In the genomic region with DNA sequence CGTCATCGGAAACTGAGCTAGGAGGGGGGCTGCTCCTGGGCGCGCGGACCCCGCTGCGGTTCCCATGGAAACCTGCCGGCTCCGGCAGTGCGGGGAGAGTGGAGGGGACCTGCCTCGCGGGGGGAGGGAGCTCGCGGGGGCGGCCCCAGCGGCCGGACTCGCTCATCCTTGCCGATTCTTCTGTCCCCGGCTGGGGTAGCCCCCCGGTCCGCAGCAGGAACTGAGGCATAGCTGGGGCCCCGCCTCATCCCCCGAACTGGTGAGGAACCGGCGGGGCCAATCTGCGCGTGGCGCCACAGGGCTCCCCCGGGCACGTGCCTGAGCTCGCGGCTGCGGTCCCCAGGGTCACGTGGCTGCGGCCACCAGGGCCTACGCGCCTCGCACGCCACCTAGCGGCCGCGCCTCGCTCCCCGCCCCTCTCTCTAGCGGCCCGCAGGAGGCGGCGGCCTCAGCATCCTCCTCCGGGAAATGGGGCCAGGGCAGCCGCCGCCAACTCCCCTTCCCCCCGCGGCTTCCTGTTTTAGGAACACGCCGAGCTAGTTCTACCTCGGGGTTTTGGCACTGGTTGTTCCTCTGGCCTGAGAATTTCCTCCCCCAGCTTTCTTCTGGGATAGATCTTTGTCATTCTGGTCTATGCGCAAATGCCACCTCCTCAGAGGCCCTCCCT, we compare ENCODE assay signal across 1 cellular context.
TF ChIP-seq lines count a peak whose summit lies in the region.

No MANE protein-coding gene starts in this region.

TF ChIP-seq in HepG2, 621 proteins besides CTCF, POLR2A, EP300 and RAD21 (continued from another document and continues in another):
- TF ChIP-seq ZHX1 (CRISPR knock-in tag; IDR thresholded peaks at IDR 0.05; ENCODE audit: low read depth) = peak; percentile 81; the same call in 1 of the 2 replicates
- TF ChIP-seq, protein P1, sequence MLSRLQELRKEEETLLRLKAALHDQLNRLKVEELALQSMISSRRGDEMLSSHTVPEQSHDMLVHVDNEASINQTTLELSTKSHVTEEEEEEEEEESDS (CRISPR knock-in tag; IDR thresholded peaks at IDR 0.05; ENCODE audit: borderline replicate concordance) = peak; percentile 63; the same call in 1 of the 2 replicates
- TF ChIP-seq ZNF776 (CRISPR knock-in tag; IDR thresholded peaks at IDR 0.05) = 0 out of 2 replicates have a peak, but pooled peaks have one; percentile 37
- peak; percentile 79 for TF ChIP-seq HOXA5 (CRISPR knock-in tag; IDR thresholded peaks at IDR 0.05)
- TF ChIP-seq IRF2 (CRISPR knock-in tag; IDR thresholded peaks at IDR 0.05) = peak; percentile 67; the same call in 1 of the 2 replicates
- no peak for TF ChIP-seq CCAR2 (optimal IDR thresholded peaks at IDR 0.05; ENCODE audit: low read depth, low read length)
- TF ChIP-seq TCF7 (IDR thresholded peaks at IDR 0.05; ENCODE audit: low read depth) = no peak
- TF ChIP-seq ZNF138 (CRISPR knock-in tag; IDR thresholded peaks at IDR 0.05; ENCODE audit: low read depth) = no peak
- no peak for TF ChIP-seq GRHL1 (CRISPR knock-in tag; conservative IDR thresholded peaks at IDR 0.05)
- TF ChIP-seq ZSCAN20 (CRISPR knock-in tag; IDR thresholded peaks at IDR 0.05; ENCODE audit: borderline replicate concordance) = peak; percentile 91; the same call in 1 of the 2 replicates
- TF ChIP-seq SCMH1 (CRISPR knock-in tag; IDR thresholded peaks at IDR 0.05; ENCODE audit: borderline replicate concordance) = no peak
- TF ChIP-seq GABPA (IDR thresholded peaks at IDR 0.05; ENCODE audit: low read depth, low read length) = no peak
- no peak for TF ChIP-seq GABPA (CRISPR knock-in tag; IDR thresholded peaks at IDR 0.05; ENCODE audit: low read depth)
- peak; percentile 86; the same call in 1 of the 2 replicates for TF ChIP-seq ZNF274 (CRISPR knock-in tag; IDR thresholded peaks at IDR 0.05)
- TF ChIP-seq, protein P2, sequence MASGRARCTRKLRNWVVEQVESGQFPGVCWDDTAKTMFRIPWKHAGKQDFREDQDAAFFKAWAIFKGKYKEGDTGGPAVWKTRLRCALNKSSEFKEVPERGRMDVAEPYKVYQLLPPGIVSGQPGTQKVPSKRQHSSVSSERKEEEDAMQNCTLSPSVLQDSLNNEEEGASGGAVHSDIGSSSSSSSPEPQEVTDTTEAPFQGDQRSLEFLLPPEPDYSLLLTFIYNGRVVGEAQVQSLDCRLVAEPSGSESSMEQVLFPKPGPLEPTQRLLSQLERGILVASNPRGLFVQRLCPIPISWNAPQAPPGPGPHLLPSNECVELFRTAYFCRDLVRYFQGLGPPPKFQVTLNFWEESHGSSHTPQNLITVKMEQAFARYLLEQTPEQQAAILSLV (CRISPR knock-in tag; IDR thresholded peaks at IDR 0.05; ENCODE audit: borderline replicate concordance) = peak; percentile 85; the same call in 1 of the 2 replicates
- no peak for TF ChIP-seq SIX1 (CRISPR knock-in tag; IDR thresholded peaks at IDR 0.05; ENCODE audit: borderline replicate concordance)
- no peak for TF ChIP-seq SIN3B (IDR thresholded peaks at IDR 0.05; ENCODE audit: low read length)
- TF ChIP-seq SOX5 (CRISPR knock-in tag; IDR thresholded peaks at IDR 0.05; ENCODE audit: borderline replicate concordance) = peak; percentile 54; the same call in 1 of the 2 replicates
- TF ChIP-seq ZBTB26 (CRISPR knock-in tag; IDR thresholded peaks at IDR 0.05; ENCODE audit: borderline replicate concordance) = 0 out of 2 replicates have a peak, but pooled peaks have one; percentile 64
- TF ChIP-seq SPEN (CRISPR knock-in tag; IDR thresholded peaks at IDR 0.05; ENCODE audit: low read depth) = peak; percentile 82
- peak; percentile 94 for TF ChIP-seq IRX3 (CRISPR knock-in tag; IDR thresholded peaks at IDR 0.05; ENCODE audit: borderline replicate concordance, low read depth)
- no peak for TF ChIP-seq KMT2B (CRISPR knock-in tag; IDR thresholded peaks at IDR 0.05)
- peak; percentile 97 for TF ChIP-seq KDM2A (CRISPR knock-in tag; IDR thresholded peaks at IDR 0.05; ENCODE audit: borderline replicate concordance, low read depth)
- 0 out of 2 replicates have a peak, but pooled peaks have one; percentile 39 for TF ChIP-seq ZNF569 (CRISPR knock-in tag; IDR thresholded peaks at IDR 0.05; ENCODE audit: borderline replicate concordance)
- no peak for TF ChIP-seq ZFP36 (IDR thresholded peaks at IDR 0.05; ENCODE audit: borderline replicate concordance, low read depth, low read length, partially characterized antibody)
- peak; percentile 91 for TF ChIP-seq ZNF431 (CRISPR knock-in tag; IDR thresholded peaks at IDR 0.05; ENCODE audit: borderline replicate concordance, low read depth)
- TF ChIP-seq PAF1 (CRISPR knock-in tag; IDR thresholded peaks at IDR 0.05) = no peak
- TF ChIP-seq ZNF670 (CRISPR knock-in tag; IDR thresholded peaks at IDR 0.05; ENCODE audit: borderline replicate concordance) = peak; percentile 41; the same call in 1 of the 2 replicates
- TF ChIP-seq, protein P3, sequence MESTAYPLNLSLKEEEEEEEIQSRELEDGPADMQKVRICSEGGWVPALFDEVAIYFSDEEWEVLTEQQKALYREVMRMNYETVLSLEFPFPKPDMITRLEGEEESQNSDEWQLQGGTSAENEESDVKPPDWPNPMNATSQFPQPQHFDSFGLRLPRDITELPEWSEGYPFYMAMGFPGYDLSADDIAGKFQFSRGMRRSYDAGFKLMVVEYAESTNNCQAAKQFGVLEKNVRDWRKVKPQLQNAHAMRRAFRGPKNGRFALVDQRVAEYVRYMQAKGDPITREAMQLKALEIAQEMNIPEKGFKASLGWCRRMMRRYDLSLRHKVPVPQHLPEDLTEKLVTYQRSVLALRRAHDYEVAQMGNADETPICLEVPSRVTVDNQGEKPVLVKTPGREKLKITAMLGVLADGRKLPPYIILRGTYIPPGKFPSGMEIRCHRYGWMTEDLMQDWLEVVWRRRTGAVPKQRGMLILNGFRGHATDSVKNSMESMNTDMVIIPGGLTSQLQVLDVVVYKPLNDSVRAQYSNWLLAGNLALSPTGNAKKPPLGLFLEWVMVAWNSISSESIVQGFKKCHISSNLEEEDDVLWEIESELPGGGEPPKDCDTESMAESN (CRISPR knock-in tag; conservative IDR thresholded peaks at IDR 0.05) = peak; percentile 91
- TF ChIP-seq ZNF589 (CRISPR knock-in tag; conservative IDR thresholded peaks at IDR 0.05) = no peak
- TF ChIP-seq PRDM15 (CRISPR knock-in tag; IDR thresholded peaks at IDR 0.05) = peak; percentile 64
- peak; percentile 84 for TF ChIP-seq ETV6 (CRISPR knock-in tag; conservative IDR thresholded peaks at IDR 0.05)
- TF ChIP-seq, protein P4, sequence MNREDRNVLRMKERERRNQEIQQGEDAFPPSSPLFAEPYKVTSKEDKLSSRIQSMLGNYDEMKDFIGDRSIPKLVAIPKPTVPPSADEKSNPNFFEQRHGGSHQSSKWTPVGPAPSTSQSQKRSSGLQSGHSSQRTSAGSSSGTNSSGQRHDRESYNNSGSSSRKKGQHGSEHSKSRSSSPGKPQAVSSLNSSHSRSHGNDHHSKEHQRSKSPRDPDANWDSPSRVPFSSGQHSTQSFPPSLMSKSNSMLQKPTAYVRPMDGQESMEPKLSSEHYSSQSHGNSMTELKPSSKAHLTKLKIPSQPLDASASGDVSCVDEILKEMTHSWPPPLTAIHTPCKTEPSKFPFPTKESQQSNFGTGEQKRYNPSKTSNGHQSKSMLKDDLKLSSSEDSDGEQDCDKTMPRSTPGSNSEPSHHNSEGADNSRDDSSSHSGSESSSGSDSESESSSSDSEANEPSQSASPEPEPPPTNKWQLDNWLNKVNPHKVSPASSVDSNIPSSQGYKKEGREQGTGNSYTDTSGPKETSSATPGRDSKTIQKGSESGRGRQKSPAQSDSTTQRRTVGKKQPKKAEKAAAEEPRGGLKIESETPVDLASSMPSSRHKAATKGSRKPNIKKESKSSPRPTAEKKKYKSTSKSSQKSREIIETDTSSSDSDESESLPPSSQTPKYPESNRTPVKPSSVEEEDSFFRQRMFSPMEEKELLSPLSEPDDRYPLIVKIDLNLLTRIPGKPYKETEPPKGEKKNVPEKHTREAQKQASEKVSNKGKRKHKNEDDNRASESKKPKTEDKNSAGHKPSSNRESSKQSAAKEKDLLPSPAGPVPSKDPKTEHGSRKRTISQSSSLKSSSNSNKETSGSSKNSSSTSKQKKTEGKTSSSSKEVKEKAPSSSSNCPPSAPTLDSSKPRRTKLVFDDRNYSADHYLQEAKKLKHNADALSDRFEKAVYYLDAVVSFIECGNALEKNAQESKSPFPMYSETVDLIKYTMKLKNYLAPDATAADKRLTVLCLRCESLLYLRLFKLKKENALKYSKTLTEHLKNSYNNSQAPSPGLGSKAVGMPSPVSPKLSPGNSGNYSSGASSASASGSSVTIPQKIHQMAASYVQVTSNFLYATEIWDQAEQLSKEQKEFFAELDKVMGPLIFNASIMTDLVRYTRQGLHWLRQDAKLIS (CRISPR knock-in tag; IDR thresholded peaks at IDR 0.05) = no peak
- peak; percentile 66; the same call in 1 of the 2 replicates for TF ChIP-seq TGIF2 (CRISPR knock-in tag; IDR thresholded peaks at IDR 0.05)
- no peak for TF ChIP-seq ZNF44 (CRISPR knock-in tag; IDR thresholded peaks at IDR 0.05)
- peak; percentile 86; the same call in 1 of the 2 replicates for TF ChIP-seq TSC22D2 (CRISPR knock-in tag; IDR thresholded peaks at IDR 0.05; ENCODE audit: borderline replicate concordance)
- TF ChIP-seq MAFF (IDR thresholded peaks at IDR 0.05; ENCODE audit: low read depth, low read length) = no peak
- peak; percentile 63; the same call in 1 of the 2 replicates for TF ChIP-seq ZNF788 (CRISPR knock-in tag; IDR thresholded peaks at IDR 0.05; ENCODE audit: borderline replicate concordance)
- no peak; the same call in 1 of the 2 replicates for TF ChIP-seq NCOA2 (CRISPR knock-in tag; IDR thresholded peaks at IDR 0.05)
- TF ChIP-seq RARG (CRISPR knock-in tag; IDR thresholded peaks at IDR 0.05; ENCODE audit: low read depth) = no peak
- TF ChIP-seq ZNF414 (CRISPR knock-in tag; IDR thresholded peaks at IDR 0.05) = 0 out of 2 replicates have a peak, but pooled peaks have one; percentile 24
- TF ChIP-seq ZMYM3 (CRISPR knock-in tag; IDR thresholded peaks at IDR 0.05) = peak; percentile 91
